ENCODE assay signal across 21 cellular contexts in the genomic region with DNA sequence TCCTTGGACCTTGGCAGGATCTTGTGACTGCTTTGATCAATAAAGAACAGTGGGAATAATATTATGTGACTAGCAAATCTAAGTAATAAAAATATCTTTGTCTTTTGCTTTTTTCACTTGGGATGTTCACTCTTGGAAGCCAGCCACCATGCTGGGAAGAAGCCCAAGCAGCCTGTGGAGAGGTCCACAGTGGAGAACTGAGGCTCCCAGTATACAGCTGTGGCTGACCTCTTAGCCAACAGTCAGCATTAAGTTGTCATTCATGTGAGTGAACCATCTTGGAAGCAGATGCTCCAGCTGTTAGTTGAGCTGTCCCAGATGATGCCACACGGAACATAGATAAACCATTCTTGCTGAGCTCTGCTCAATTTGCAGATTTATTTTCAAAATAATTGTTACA.
DNase-seq lines count a peak whose midpoint lies in the region; ATAC-seq, FAIRE-seq and TF ChIP-seq lines count a peak whose summit lies in the region.
"Had no signal": no experiment of that assay in that cellular context is flagged by ENCODE, and none has a peak within 500 bp of the region (broad histone marks: within the 10 kb centered on the region; RNA-seq: fewer than 3 reads in every experiment).

No MANE protein-coding gene starts in this region.

- H3K27ac ChIP-seq in IMR-90 (ENCODE audit: insufficient read depth, low read length), result no peak overlapping the region
- no peak overlapping the region for H3K27ac ChIP-seq in stomach
- no peak overlapping the region for H3K27ac ChIP-seq in small intestine (ENCODE audit: low read depth in 1 of 2, low read length in 1 of 2)
- H3K27ac ChIP-seq: KMS-11, RWPE1, SJCRH30 had no signal

- no peak overlapping the region for H4K91ac ChIP-seq in IMR-90 (ENCODE audit: insufficient read depth, low read depth, low read length)

- CTCF ChIA-PET in IMR-90 (lab: Yijun Ruan, JAX), result interaction anchor here (1.0 kb wide), 1 partner anchor 10 kb away, joined by 3 read pairs; no protein-coding TSS in a partner anchor

- POLR2A ChIA-PET in IMR-90 (lab: Charles Lee; ENCODE audit: unreplicated experiment), result no interaction called here

- H3K36me3 ChIP-seq in IMR-90 (ENCODE audit: control insufficient read depth, insufficient read depth, low read length) (no peaks in the 10 kb centered on the region), stomach (no peaks in the 10 kb centered on the region), small intestine (ENCODE audit: control insufficient read depth in 2 of 2, insufficient read depth in 2 of 2, low read length in 2 of 2) (no peaks in the 10 kb centered on the region)
- H3K36me3 ChIP-seq: SJCRH30 had no signal

- H2BK15ac ChIP-seq in IMR-90 (ENCODE audit: low read depth, low read length), result no peak overlapping the region

- TF ChIP-seq POLR2A in IMR-90 (IDR thresholded peaks at IDR 0.05; ENCODE audit: low read depth, low read length), result no peak
- TF ChIP-seq POLR2A in stomach (IDR thresholded peaks at IDR 0.05), result no peak

- TF ChIP-seq RAD21 in IMR-90 (IDR thresholded peaks at IDR 0.05; ENCODE audit: low read length), result no peak

- H3K4me1 ChIP-seq in IMR-90 (ENCODE audit: control insufficient read depth, insufficient read depth, low read length) (no peaks in the 10 kb centered on the region), stomach (no peaks in the 10 kb centered on the region), small intestine (ENCODE audit: control insufficient read depth in 2 of 2, insufficient read depth in 1 of 2, low read depth in 1 of 2, low read length in 1 of 2) (no peaks in the 10 kb centered on the region)
- H3K4me1 ChIP-seq: SJCRH30 had no signal

- H3K4me3 ChIP-seq in IMR-90 (ENCODE audit: insufficient read depth, low read depth, low read length) (no peak overlapping the region), foreskin fibroblast (ENCODE audit: low read depth in 1 of 2, low read length in 2 of 2) (no peak overlapping the region), stomach (no peak overlapping the region), small intestine (ENCODE audit: low read depth in 1 of 2, low read length in 2 of 2) (no peak overlapping the region)
- H3K4me3 ChIP-seq: SJCRH30 had no signal

- no peak for TF ChIP-seq CTCF in IMR-90 (conservative IDR thresholded peaks at IDR 0.05; ENCODE audit: low read depth, low read length)
- no peak for TF ChIP-seq CTCF in foreskin fibroblast (IDR thresholded peaks at IDR 0.05; ENCODE audit: low read depth, low read length)
- no peak for TF ChIP-seq CTCF in stomach (IDR thresholded peaks at IDR 0.05)

- H3K9ac ChIP-seq in IMR-90 (ENCODE audit: low read depth, low read length), result no peak overlapping the region
- H3K9ac ChIP-seq: KMS-11 had no signal

- BruUV-seq in IMR-90 (replicated peaks; lab: Mats Ljungman, UMichigan), result no TSS peak

- no peak overlapping the region for H4K8ac ChIP-seq in IMR-90 (ENCODE audit: low read depth in 2 of 2, low read length in 2 of 2)

- WGBS in IMR-90 (ENCODE audit: extremely low coverage in 2 of 2, insufficient read length in 1 of 2), 2 experiments, result no CpG with 5 or more reads among the region's 1 CpG
- WGBS in stomach, 5 donors, result 65 to 88% (median 74%) methylated on average over 1 of the region's 1 CpG
- 74 to 89% (median 81%) methylated on average over 1 of the region's 1 CpG for WGBS in small intestine, 3 donors

- H3K9me3 ChIP-seq in IMR-90 (ENCODE audit: control insufficient read depth, insufficient read depth, low read length) (peaks cover 2% of the 10 kb centered on the region; the same call in 1 of the 2 replicates), stomach (no peaks in the 10 kb centered on the region), small intestine (ENCODE audit: control insufficient read depth, low read depth) (no peaks in the 10 kb centered on the region)
- H3K9me3 ChIP-seq: SJCRH30 had no signal

- no peaks in the 10 kb centered on the region for H4K20me1 ChIP-seq in IMR-90 (ENCODE audit: insufficient read depth, low read length)

- H3K4ac ChIP-seq in IMR-90 (ENCODE audit: low read depth, low read length), result no peak overlapping the region

- H3K56ac ChIP-seq in IMR-90 (ENCODE audit: extremely low read depth, insufficient read depth, low read length), result no peak overlapping the region

- H3K4me2 ChIP-seq in IMR-90 (ENCODE audit: low read depth, low read length), result no peak overlapping the region
- H3K4me2 ChIP-seq: KMS-11 had no signal

- no peaks in the 10 kb centered on the region for H3K9me1 ChIP-seq in IMR-90 (ENCODE audit: insufficient read depth, low read length)

- no peak overlapping the region for H2AK9ac ChIP-seq in IMR-90 (replicated peaks; ENCODE audit: low read depth, low read length, poor library complexity)

- no peak overlapping the region for H2BK5ac ChIP-seq in IMR-90 (ENCODE audit: low read depth, low read length, poor library complexity, severe bottlenecking)

- H2AFZ ChIP-seq in IMR-90 (replicated peaks; ENCODE audit: low read length, poor library complexity), result no peak overlapping the region

- no peaks in the 10 kb centered on the region for H3K79me1 ChIP-seq in IMR-90 (ENCODE audit: low read depth in 1 of 2, low read length in 2 of 2)

- no peak overlapping the region for H3K14ac ChIP-seq in IMR-90 (replicated peaks; ENCODE audit: low read depth, low read length)

- TF ChIP-seq EP300 in stomach (IDR thresholded peaks at IDR 0.05), result no peak

- H3K27me3 ChIP-seq in IMR-90 (ENCODE audit: control insufficient read depth, insufficient read depth, low read length) (no peaks in the 10 kb centered on the region), stomach (no peaks in the 10 kb centered on the region), small intestine (ENCODE audit: control insufficient read depth in 2 of 2, insufficient read depth in 2 of 2, low read length in 2 of 2) (no peaks in the 10 kb centered on the region)
- H3K27me3 ChIP-seq: SJCRH30 had no signal

- ATAC-seq in IMR-90 (ENCODE audit: low read depth) (no peak), HG03354 (IDR thresholded peaks at IDR 0.05; ENCODE audit: poor library complexity, severe bottlenecking, unreplicated experiment) (no peak)
- ATAC-seq: PC-3 had no signal

- FAIRE-seq in endometrium (lab: Jason Lieb, UNC), result peak; percentile 70
- FAIRE-seq in small intestine (lab: Jason Lieb, UNC), result no peak
- FAIRE-seq: D721Med had no signal

- H2BK120ac ChIP-seq in IMR-90 (ENCODE audit: low read depth, low read length), result no peak overlapping the region

- intact Hi-C loops in IMR-90 (cut with micrococcal nuclease), result no loop called here
- intact Hi-C loops in stomach (cut with DNase I; ENCODE audit: low total_unique reads), result no loop called here

- no peak overlapping the region for H2BK20ac ChIP-seq in IMR-90 (ENCODE audit: low read depth, low read length)

- DNase-seq in IMR-90 (peak; percentile 28), foreskin fibroblast (peak; percentile 26 to 41), putamen (ENCODE audit: low spot score) (peak; percentile 7), stomach (no peak), small intestine (no peak)
- DNase-seq: C1 segment of cervical spinal cord; CD8-positive, alpha-beta memory T cell; DMS79; H7; HFFc6; NCI-H1417 treated with DMSO at 0.1 percent for 48 hours; NCI-H187 treated with DMSO at 0.1 percent for 48 hours; NCI-H2227 treated with DMSO at 0.1 percent for 48 hours; NCI-H510A treated with DMSO at 0.1 percent for 48 hours; PC-3; SJCRH30 had no signal

- H4K5ac ChIP-seq in IMR-90 (ENCODE audit: low read depth, low read length), result no peak overlapping the region

- in situ Hi-C loops in IMR-90 (cut with MboI; ENCODE audit: low sequenced_read_pairs), result no loop called here

- H2AK5ac ChIP-seq in IMR-90 (ENCODE audit: low read depth, low read length), result no peak overlapping the region

- no peak overlapping the region for H3K18ac ChIP-seq in IMR-90 (ENCODE audit: low read depth, low read length)

- dilution Hi-C loops in IMR-90 (cut with HindIII; ENCODE audit: low sequenced_read_pairs, unreplicated experiment), result no loop called here

- H3K23ac ChIP-seq in IMR-90 (ENCODE audit: low read depth, low read length), result no peak overlapping the region

TF ChIP-seq in IMR-90, 13 proteins besides CTCF, POLR2A, EP300 and RAD21:
- TF ChIP-seq RFX5 (IDR thresholded peaks at IDR 0.05; ENCODE audit: low read depth, low read length) (no peak), RCOR1 (IDR thresholded peaks at IDR 0.05; ENCODE audit: insufficient replicate concordance, low read length) (no peak), NFE2L2 (IDR thresholded peaks at IDR 0.05; ENCODE audit: low read depth, low read length) (no peak), MAFK (IDR thresholded peaks at IDR 0.05; ENCODE audit: low read depth, low read length) (no peak), FOS (IDR thresholded peaks at IDR 0.05; ENCODE audit: low read depth, low read length) (no peak), BHLHE40 (IDR thresholded peaks at IDR 0.05; ENCODE audit: low read depth, low read length) (no peak), CHD1 (IDR thresholded peaks at IDR 0.05; ENCODE audit: low read depth, low read length) (no peak), MXI1 (IDR thresholded peaks at IDR 0.05; ENCODE audit: borderline replicate concordance, low read depth, low read length) (no peak)
- TF ChIP-seq, protein P1, sequence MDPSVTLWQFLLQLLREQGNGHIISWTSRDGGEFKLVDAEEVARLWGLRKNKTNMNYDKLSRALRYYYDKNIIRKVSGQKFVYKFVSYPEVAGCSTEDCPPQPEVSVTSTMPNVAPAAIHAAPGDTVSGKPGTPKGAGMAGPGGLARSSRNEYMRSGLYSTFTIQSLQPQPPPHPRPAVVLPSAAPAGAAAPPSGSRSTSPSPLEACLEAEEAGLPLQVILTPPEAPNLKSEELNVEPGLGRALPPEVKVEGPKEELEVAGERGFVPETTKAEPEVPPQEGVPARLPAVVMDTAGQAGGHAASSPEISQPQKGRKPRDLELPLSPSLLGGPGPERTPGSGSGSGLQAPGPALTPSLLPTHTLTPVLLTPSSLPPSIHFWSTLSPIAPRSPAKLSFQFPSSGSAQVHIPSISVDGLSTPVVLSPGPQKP (IDR thresholded peaks at IDR 0.05; ENCODE audit: borderline replicate concordance, low read depth, low read length), result no peak
TF ChIP-seq in IMR-90: peak in this region for 0.

Comparison
In these comparisons a context has a peak if more than half of its experiments do, and no peak if none do; other contexts are left out.
1. DNase-seq: peak in IMR-90 (single experiment), foreskin fibroblast (2 of 2) and putamen (single experiment); none in stomach (single experiment) and small intestine (single experiment).